ENCODE assay signal across 10 cellular contexts in genomic region chr11:47184711-47185304, GRCh38. TPM values are rescaled to one million over a fixed set of nuclear protein-coding genes. Genes with fewer than 3 reads are reported as not detected.
DNase-seq lines count a peak whose midpoint lies in the region; ATAC-seq and TF ChIP-seq lines count a peak whose summit lies in the region.
"Had no signal": no experiment of that assay in that cellular context is flagged by ENCODE, and none has a peak within 500 bp of the region (broad histone marks: within the 10 kb centered on the region; RNA-seq: fewer than 3 reads in every experiment).

No MANE protein-coding gene starts in this region.

- peaks cover 17% of the 10 kb centered on the region for H3K27me3 ChIP-seq in colonic mucosa
- H3K27me3 ChIP-seq in tibial artery = no peaks in the 10 kb centered on the region

- H3K9me3 ChIP-seq in colonic mucosa (no peaks in the 10 kb centered on the region), tibial artery (no peaks in the 10 kb centered on the region)

- no peaks in the 10 kb centered on the region for H3K36me3 Mint-ChIP-seq in activated T-cell treated with anti-CD3 and anti-CD28 coated beads, Interleukin-2, amount 50 U/mL, for 24 hours (ENCODE audit: low read depth)

- intact Hi-C loops in colonic mucosa (cut with DNase I) (no loop called here), tibial artery (cut with DNase I; ENCODE audit: low total_unique reads) (loop anchor here (5.0 kb wide), 1 partner anchor 67 kb away; no protein-coding TSS in a partner anchor)

- peaks cover 15% of the 10 kb centered on the region for H3K4me1 Mint-ChIP-seq in activated T-cell treated with anti-CD3 and anti-CD28 coated beads, Interleukin-2, amount 50 U/mL, for 24 hours (ENCODE audit: low read depth)

- H3K4me1 ChIP-seq in colonic mucosa (peaks cover 12% of the 10 kb centered on the region), tibial artery (peaks cover 0 to 54% (median 44%) of the 10 kb centered on the region in 4 donors)

- no peak for DNase-seq in activated T-cell treated with anti-CD3 and anti-CD28 coated beads, Interleukin-2, amount 50 U/mL, for 24 hours
- DNase-seq in activated T-cell treated with anti-CD3 and anti-CD28 coated beads, Interleukin-2, amount 50 U/mL, for 1 hour = no peak
- DNase-seq in colonic mucosa (no peak), medulla oblongata (ENCODE audit: extremely low spot score) (peak; percentile 90), tibial artery (peak in 1 of 2 donors; percentile 83), GM03348 (ENCODE audit: low spot score) (no peak)
- DNase-seq: COR-L47 had no signal

- TF ChIP-seq CTCF in colonic mucosa (IDR thresholded peaks at IDR 0.05) = no peak
- no peak for TF ChIP-seq CTCF in tibial artery (IDR thresholded peaks at IDR 0.05)

- H3K9ac ChIP-seq in colonic mucosa (ENCODE audit: low read depth in 2 of 2, low read length in 2 of 2) = peak overlapping the region; percentile 34 to 76

- H3K9me3 Mint-ChIP-seq in activated T-cell treated with anti-CD3 and anti-CD28 coated beads, Interleukin-2, amount 50 U/mL, for 24 hours = no peaks in the 10 kb centered on the region
- H3K9me3 Mint-ChIP-seq: T-helper 1 cell treated with Interleukin-12 subunit alpha and Interleukin-12 subunit beta and Interleukin-4 antibody, amounts not matched to agents 30 μg/mL and 1 μg/mL, for 36 hours had no signal

- peaks cover 39% of the 10 kb centered on the region for H3K27me3 Mint-ChIP-seq in activated T-cell treated with anti-CD3 and anti-CD28 coated beads, Interleukin-2, amount 50 U/mL, for 24 hours

- H3K4me3 Mint-ChIP-seq in activated T-cell treated with anti-CD3 and anti-CD28 coated beads, Interleukin-2, amount 50 U/mL, for 24 hours = peak overlapping the region; percentile 46
- H3K4me3 Mint-ChIP-seq: T-helper 1 cell treated with Interleukin-12 subunit alpha and Interleukin-12 subunit beta and Interleukin-4 antibody, amounts not matched to agents 30 μg/mL and 1 μg/mL, for 36 hours had no signal

- H3K27ac Mint-ChIP-seq in activated T-cell treated with anti-CD3 and anti-CD28 coated beads, Interleukin-2, amount 50 U/mL, for 24 hours = no peak overlapping the region
- H3K27ac Mint-ChIP-seq: T-helper 1 cell treated with Interleukin-12 subunit alpha and Interleukin-12 subunit beta and Interleukin-4 antibody, amounts not matched to agents 30 μg/mL and 1 μg/mL, for 36 hours had no signal

- ATAC-seq in HG02981 (IDR thresholded peaks at IDR 0.05; ENCODE audit: unreplicated experiment) (no peak), GM18502 (IDR thresholded peaks at IDR 0.05; ENCODE audit: poor library complexity, unreplicated experiment) (no peak)

- H3K4me3 ChIP-seq in colonic mucosa (peak overlapping the region; percentile 75), tibial artery (peak overlapping the region; percentile 81 to 83)

- H3K27ac ChIP-seq in colonic mucosa (no peak overlapping the region), tibial artery (peak overlapping the region; percentile 95 to 97)

- H3K36me3 ChIP-seq in colonic mucosa (no peaks in the 10 kb centered on the region), tibial artery (peaks cover 0 to 30% (median 7%) of the 10 kb centered on the region in 3 donors)

RNA-seq across cellular contexts. Expression of gene PACSIN3, which starts 1.4 kb away (rescaled TPM):
- 10 to 100 TPM in 1 of 2 donors, 1 to 10 TPM in 1; 3.2 to 11.2 TPM for total RNA-seq in colonic mucosa

RNA-seq across cellular contexts. Expression of gene ARFGAP2, which starts 8.1 kb away (rescaled TPM):
- 100 to 1,000 TPM in 1 of 2 donors, 10 to 100 TPM in 1; 64.6 to 109 TPM for total RNA-seq in colonic mucosa

RNA-seq across cellular contexts. Expression of gene DDB2, which starts 30.0 kb away (rescaled TPM):
- total RNA-seq in colonic mucosa = 10 to 100 TPM; 28.0 to 46.5 TPM
